ENCODE assay signal across 22 cellular contexts in the genomic region with DNA sequence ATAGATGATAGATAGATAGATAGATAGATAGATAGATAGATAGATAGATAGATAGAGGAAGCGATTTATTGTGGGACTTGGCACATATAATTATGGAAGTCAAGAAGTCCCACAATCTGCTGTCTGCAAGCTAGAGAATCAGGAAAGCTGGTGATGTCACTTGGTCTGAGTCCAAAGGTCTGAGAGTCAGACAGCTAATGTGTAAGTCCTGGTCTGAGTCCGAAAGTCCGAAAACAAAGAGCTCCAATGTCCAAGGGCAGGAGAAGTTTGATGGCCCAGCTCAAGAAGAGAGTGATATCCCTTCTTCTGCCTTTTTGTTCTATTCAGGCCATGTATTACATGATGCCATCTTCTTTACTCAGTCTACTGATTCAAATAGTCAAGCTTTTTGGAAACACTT.
"Had no signal": no experiment of that assay in that cellular context is flagged by ENCODE, and none has a peak within 500 bp of the region (broad histone marks: within the 10 kb centered on the region; RNA-seq: fewer than 3 reads in every experiment).

No MANE protein-coding gene starts in this region.

- H3K27me3 ChIP-seq: breast epithelium, neural progenitor cell, sigmoid colon, spleen, upper lobe of left lung had no signal

- H3K36me3 ChIP-seq: breast epithelium, lower lobe of right lung, neural progenitor cell, sigmoid colon, spleen, thoracic aorta, upper lobe of left lung had no signal

- DNase-seq: activated naive CD4-positive, alpha-beta T cell treated with Interleukin-2 at 50 U/mL for 16 hours; activated naive CD8-positive, alpha-beta T cell treated with anti-CD3 and anti-CD28 coated beads for 36 hours; activated T-cell treated with anti-CD3 and anti-CD28 coated beads, Interleukin-2, amount 50 U/mL, for 24 hours; amniotic stem cell; effector CD8-positive, alpha-beta T cell; erythroblast; foreskin keratinocyte; immature natural killer cell; kidney glomerular epithelial cell; lower lobe of right lung; naive thymus-derived CD8-positive, alpha-beta T cell; posterior cingulate gyrus; sigmoid colon; spleen; stimulated activated CD4-positive, alpha-beta T cell treated with anti-CD3 and anti-CD28 coated beads, Interleukin-4, amount 100 ng/mL, for 1 hour; stimulated activated naive CD4-positive, alpha-beta T cell treated with Interleukin-2 at 50 U/mL for 16 hours; T1000; upper lobe of left lung had no signal

- H3K4me2 ChIP-seq: neural progenitor cell had no signal

- H3K4me1 ChIP-seq: breast epithelium, foreskin keratinocyte, lower lobe of right lung, spleen had no signal

- H2AFZ ChIP-seq: neural progenitor cell had no signal

- H3K9me3 ChIP-seq: breast epithelium, lower lobe of right lung, sigmoid colon, thoracic aorta, upper lobe of left lung had no signal

- H3K4me3 ChIP-seq: breast epithelium, lower lobe of right lung, neural progenitor cell, sigmoid colon, spleen, thoracic aorta, upper lobe of left lung had no signal

- H3K27ac ChIP-seq: breast epithelium, foreskin keratinocyte, lower lobe of right lung, neural progenitor cell, sigmoid colon, spleen, thoracic aorta, upper lobe of left lung had no signal

- H3K9ac ChIP-seq: neural progenitor cell had no signal

- ATAC-seq: foreskin keratinocyte; lower lobe of right lung; naive thymus-derived CD8-positive, alpha-beta T cell; WTC11 had no signal
